18 cellular contexts compared by ENCODE assay signal in genomic region chr17:18677381-18677780, GRCh38. TPM values are rescaled to one million over a fixed set of nuclear protein-coding genes. Genes with fewer than 3 reads are reported as not detected.
"Had no signal": no experiment of that assay in that cellular context is flagged by ENCODE, and none has a peak within 500 bp of the region (broad histone marks: within the 10 kb centered on the region; RNA-seq: fewer than 3 reads in every experiment).

No MANE protein-coding gene starts in this region.

RNA-seq across cellular contexts. Expression of gene TBC1D28, which starts 33.2 kb away (rescaled TPM):
- total RNA-seq: activated naive CD4-positive, alpha-beta T cell treated with anti-CD3 and anti-CD28 coated beads for 36 hours; activated naive CD4-positive, alpha-beta T cell treated with anti-CD3 and anti-CD28 coated beads, Interleukin-2, amount 50 U/mL, for 72 hours; activated naive CD8-positive, alpha-beta T cell treated with anti-CD3 and anti-CD28 coated beads for 36 hours; activated naive CD8-positive, alpha-beta T cell treated with anti-CD3 and anti-CD28 coated beads, Interleukin-2, amount 10 ng/mL, durations not matched to agents 7 days and 5 days; activated T-cell treated with anti-CD3 and anti-CD28 coated beads, Interleukin-2, amount 50 U/mL, for 4 hours; activated T-cell treated with anti-CD3 and anti-CD28 coated beads, Interleukin-2, amount 50 U/mL, for 72 hours; activated T-helper 17 cell treated with anti-CD3 and anti-CD28 coated beads, Interleukin-2, amount 50 U/mL, for 72 hours; activated T-helper 2 cell treated with anti-CD3 and anti-CD28 coated beads, Interferon-gamma antibody, Interleukin-2, Interleukin-4, amounts not matched to agents 10 μg/mL and 5 μg/mL and 100 μg/mL, durations not matched to agents 14 hours and 24 hours and 36 hours; adrenal gland; aorta; ascending aorta; astrocyte; body of pancreas; breast epithelium; cardiac muscle cell; cardiac septum; cerebellum; chondrocyte had no signal
